19 cellular contexts compared by ENCODE assay signal in the genomic region with DNA sequence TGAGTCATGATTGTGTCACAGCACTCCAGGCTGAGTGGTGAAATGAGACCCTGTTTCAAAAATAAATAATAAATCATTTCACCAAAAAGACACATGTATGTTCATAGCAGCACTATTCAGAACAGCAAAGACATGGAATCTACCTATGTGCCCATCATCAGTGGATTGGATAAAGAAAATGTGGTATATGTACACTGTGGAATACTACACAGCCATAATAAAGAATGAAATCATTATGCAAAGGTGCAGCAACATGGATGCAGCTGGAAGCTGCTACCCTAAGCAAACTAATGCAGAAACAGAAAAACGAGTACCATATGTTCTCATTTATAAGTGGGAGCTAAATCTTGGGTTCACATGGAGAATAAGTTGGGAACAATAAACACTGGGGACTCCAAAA. TPM values are rescaled to one million over a fixed set of nuclear protein-coding genes. Genes with fewer than 3 reads are reported as not detected.
DNase-seq lines count a peak whose midpoint lies in the region; ATAC-seq and TF ChIP-seq lines count a peak whose summit lies in the region.
"Had no signal": no experiment of that assay in that cellular context is flagged by ENCODE, and none has a peak within 500 bp of the region (broad histone marks: within the 10 kb centered on the region; RNA-seq: fewer than 3 reads in every experiment).

No MANE protein-coding gene starts in this region.

- no peak overlapping the region for H3K4me2 ChIP-seq in PC-3 (ENCODE audit: low read length)
- H3K4me2 ChIP-seq: GM23338 had no signal

- no peaks in the 10 kb centered on the region; the same call in 1 of the 2 replicates for H3K79me2 ChIP-seq in PC-3 (ENCODE audit: low read length)

- H3K4me1 Mint-ChIP-seq in MCF 10A (ENCODE audit: insufficient read depth, unreplicated experiment), result no peaks in the 10 kb centered on the region
- H3K4me1 Mint-ChIP-seq in activated CD8-positive, alpha-beta T cell treated with anti-CD3 and anti-CD28 coated beads for 36 hours (ENCODE audit: low read depth), result peaks cover 10% of the 10 kb centered on the region
- H3K4me1 Mint-ChIP-seq: GM23338 had no signal

- H3K9ac ChIP-seq in PC-3 (ENCODE audit: low read length), result no peak overlapping the region

- H3K27ac ChIP-seq in breast epithelium, result no peak overlapping the region
- no peak overlapping the region for H3K27ac ChIP-seq in PC-3 (ENCODE audit: low read length)
- H3K27ac ChIP-seq: SJSA1 had no signal

- H3K9me3 ChIP-seq in breast epithelium, result no peaks in the 10 kb centered on the region
- no peaks in the 10 kb centered on the region for H3K9me3 ChIP-seq in PC-3 (ENCODE audit: low read length)
- H3K9me3 ChIP-seq: BE2C, HAP-1, SJSA1 had no signal

- intact Hi-C loops in MCF 10A (cut with micrococcal nuclease) (no loop called here), breast epithelium (cut with DNase I; ENCODE audit: low total_unique reads) (no loop called here), PC-3 (cut with micrococcal nuclease) (no loop called here)
- intact Hi-C loops in activated CD8-positive, alpha-beta T cell treated with anti-CD3 and anti-CD28 coated beads for 36 hours (cut with micrococcal nuclease), result no loop called here

- H3K36me3 ChIP-seq in breast epithelium (no peaks in the 10 kb centered on the region), PC-3 (ENCODE audit: low read depth, low read length) (peaks cover 16% of the 10 kb centered on the region; the same call in 1 of the 2 replicates)
- H3K36me3 ChIP-seq: HAP-1 had no signal

- no peaks in the 10 kb centered on the region for H3F3A ChIP-seq in PC-3 (ENCODE audit: low read length, unreplicated experiment)

- H3K9me2 ChIP-seq in PC-3 (replicated peaks; ENCODE audit: low read length), result no peaks in the 10 kb centered on the region

- H3K27me3 ChIP-seq in breast epithelium (no peaks in the 10 kb centered on the region), PC-3 (ENCODE audit: low read length) (no peaks in the 10 kb centered on the region)
- H3K27me3 ChIP-seq: BE2C, SJSA1 had no signal

- BruUV-seq in MCF 10A (replicated peaks; lab: Mats Ljungman, UMichigan), result no TSS peak
- no TSS peak for BruUV-seq in PC-3 (replicated peaks; lab: Mats Ljungman, UMichigan)

- CTCF ChIA-PET in MCF 10A (lab: Yijun Ruan, JAX) (interaction anchor here (0.6 to 0.7 kb wide), 2 partner anchors 103 to 832 kb away, joined by 3 read pairs; no protein-coding TSS in a partner anchor), PC-3 (lab: Charles Lee) (no interaction called here)
- CTCF ChIA-PET in activated CD8-positive, alpha-beta T cell treated with anti-CD3 and anti-CD28 coated beads for 36 hours (lab: Charles Lee), result interaction anchor here (1.3 kb wide), 1 partner anchor 194 kb away, joined by 3 read pairs; a partner anchor contains a TSS

- POLR2A ChIA-PET in MCF 10A (lab: Yijun Ruan, JAX), result interaction anchor here (1.3 kb wide), 1 partner anchor 19 kb away, joined by 3 read pairs; no protein-coding TSS in a partner anchor
- POLR2A ChIA-PET in PC-3 (lab: Charles Lee; ENCODE audit: unreplicated experiment), result no interaction called here
- POLR2A ChIA-PET in activated CD8-positive, alpha-beta T cell treated with anti-CD3 and anti-CD28 coated beads for 36 hours (lab: Charles Lee), result no interaction called here

- H3K27me3 Mint-ChIP-seq in MCF 10A (ENCODE audit: insufficient read depth, unreplicated experiment), result no peaks in the 10 kb centered on the region
- no peaks in the 10 kb centered on the region for H3K27me3 Mint-ChIP-seq in activated CD8-positive, alpha-beta T cell treated with anti-CD3 and anti-CD28 coated beads for 36 hours

- H3K9me3 Mint-ChIP-seq in MCF 10A (ENCODE audit: unreplicated experiment), result no peaks in the 10 kb centered on the region
- peaks cover 7% of the 10 kb centered on the region for H3K9me3 Mint-ChIP-seq in activated CD8-positive, alpha-beta T cell treated with anti-CD3 and anti-CD28 coated beads for 36 hours
- H3K9me3 Mint-ChIP-seq: GM23338 had no signal

- H3K4me1 ChIP-seq in breast epithelium, result no peaks in the 10 kb centered on the region
- H3K4me1 ChIP-seq in PC-3 (ENCODE audit: insufficient read depth, low read length), result no peaks in the 10 kb centered on the region
- H3K4me1 ChIP-seq: BE2C, SJSA1 had no signal

- no peak overlapping the region for H2AFZ ChIP-seq in PC-3 (ENCODE audit: low read length)
- H2AFZ ChIP-seq: GM23338 had no signal

- no peaks in the 10 kb centered on the region for H4K20me1 ChIP-seq in PC-3 (ENCODE audit: low read length)

- TF ChIP-seq POLR2A in breast epithelium (IDR thresholded peaks at IDR 0.05), result no peak

- H3K4me3 ChIP-seq in breast epithelium, result no peak overlapping the region
- no peak overlapping the region for H3K4me3 ChIP-seq in PC-3 (ENCODE audit: low read length)
- H3K4me3 ChIP-seq: GM23338, HAP-1, SJSA1 had no signal

- no peak for TF ChIP-seq CTCF in MCF 10A (IDR thresholded peaks at IDR 0.05; ENCODE audit: unreplicated experiment)
- no peak for TF ChIP-seq CTCF in breast epithelium (IDR thresholded peaks at IDR 0.05)
- no peak for TF ChIP-seq CTCF in PC-3 (conservative IDR thresholded peaks at IDR 0.05; ENCODE audit: low read depth, low read length)
- TF ChIP-seq CTCF in activated CD8-positive, alpha-beta T cell treated with anti-CD3 and anti-CD28 coated beads for 36 hours (IDR thresholded peaks at IDR 0.05), result no peak
- TF ChIP-seq CTCF in GM10266 (IDR thresholded peaks at IDR 0.05; ENCODE audit: control insufficient read depth, insufficient read depth, low read depth, missing control alignments), result no peak

- peak; percentile 14 for DNase-seq in MCF 10A (ENCODE audit: unreplicated experiment)
- no peak for DNase-seq in breast epithelium (ENCODE audit: low spot score in 2 of 2)
- peak; percentile 24 for DNase-seq in HCEC 1CT
- DNase-seq in PC-3, result peak; percentile 44
- no peak for DNase-seq in activated CD8-positive, alpha-beta T cell treated with anti-CD3 and anti-CD28 coated beads for 36 hours
- DNase-seq in GM10266 (ENCODE audit: extremely low spot score), result no peak
- DNase-seq in NCI-H226, result no peak
- DNase-seq: BE2C, DMS53, Kasumi-1, MV-4-11, NCI-H1694, NCI-H2081, NCI-H2171, NCI-H526 had no signal

- peaks cover 25% of the 10 kb centered on the region for H3K36me3 Mint-ChIP-seq in MCF 10A (ENCODE audit: insufficient read depth, unreplicated experiment)
- H3K36me3 Mint-ChIP-seq in activated CD8-positive, alpha-beta T cell treated with anti-CD3 and anti-CD28 coated beads for 36 hours (ENCODE audit: low read depth), result peaks cover 50% of the 10 kb centered on the region

- peak; percentile 33; the same call in 1 of the 2 replicates for ATAC-seq in PC-3
- ATAC-seq in activated CD8-positive, alpha-beta T cell treated with anti-CD3 and anti-CD28 coated beads for 36 hours, result no peak
- ATAC-seq: GM23338 had no signal

- no peak overlapping the region for H3K4me3 Mint-ChIP-seq in MCF 10A (ENCODE audit: unreplicated experiment)
- H3K4me3 Mint-ChIP-seq in activated CD8-positive, alpha-beta T cell treated with anti-CD3 and anti-CD28 coated beads for 36 hours, result no peak overlapping the region
- H3K4me3 Mint-ChIP-seq: GM23338; T-helper 1 cell treated with Interleukin-12 subunit alpha and Interleukin-12 subunit beta and Interleukin-4 antibody, amounts not matched to agents 30 μg/mL and 1 μg/mL, for 36 hours had no signal

- H3K27ac Mint-ChIP-seq in MCF 10A (ENCODE audit: low read depth, unreplicated experiment), result no peak overlapping the region
- H3K27ac Mint-ChIP-seq in activated CD8-positive, alpha-beta T cell treated with anti-CD3 and anti-CD28 coated beads for 36 hours, result no peak overlapping the region
- H3K27ac Mint-ChIP-seq: GM23338; T-helper 1 cell treated with Interleukin-12 subunit alpha and Interleukin-12 subunit beta and Interleukin-4 antibody, amounts not matched to agents 30 μg/mL and 1 μg/mL, for 36 hours had no signal

RNA-seq across cellular contexts. Expression of a gene that starts 33.1 kb away (rescaled TPM):
- total RNA-seq in MCF 10A (2022) (63.0 and 65.7 TPM in 2 replicates), breast epithelium (10 to 100 TPM; 72.3 to 95.1 (median 77.7) TPM), PC-3 (2014; rRNA removed) (32.5 and 34.5 TPM in 2 replicates)
- 10 to 100 TPM; 44.4 to 46.8 TPM for total RNA-seq in activated CD8-positive, alpha-beta T cell treated with anti-CD3 and anti-CD28 coated beads for 36 hours

RNA-seq across cellular contexts. Expression of a gene that starts 49.0 kb away (rescaled TPM):
- total RNA-seq in MCF 10A (2022) (3.6 and 4.2 TPM in 2 replicates), breast epithelium (1 to 10 TPM; 2.2 to 4.9 (median 4.2) TPM), PC-3 (2014; rRNA removed) (8.9 and 10.4 TPM in 2 replicates)
- 1 to 10 TPM; 8.4 to 8.9 TPM for total RNA-seq in activated CD8-positive, alpha-beta T cell treated with anti-CD3 and anti-CD28 coated beads for 36 hours

Comparison
In these comparisons a context has a peak if more than half of its experiments do, and no peak if none do; other contexts are left out.
1. DNase-seq: peak in MCF 10A (single experiment), HCEC 1CT (single experiment) and PC-3 (single experiment); none in breast epithelium (0 of 2), activated CD8-positive, alpha-beta T cell treated with anti-CD3 and anti-CD28 coated beads for 36 hours (single experiment), GM10266 (single experiment) and NCI-H226 (single experiment).